Comparison of ENCODE assay signal across 29 cellular contexts in genomic region chr9:101477736-101478135, GRCh38. TPM values are rescaled to one million over a fixed set of nuclear protein-coding genes. Genes with fewer than 3 reads are reported as not detected.
DNase-seq lines count a peak whose midpoint lies in the region; ATAC-seq and TF ChIP-seq lines count a peak whose summit lies in the region.
"Had no signal": no experiment of that assay in that cellular context is flagged by ENCODE, and none has a peak within 500 bp of the region (broad histone marks: within the 10 kb centered on the region; RNA-seq: fewer than 3 reads in every experiment).

No MANE protein-coding gene starts in this region.

- no peaks in the 10 kb centered on the region for H3K9me3 ChIP-seq in breast epithelium
- H3K9me3 ChIP-seq: Peyer's patch had no signal

- H3K9me3 Mint-ChIP-seq in MCF 10A (ENCODE audit: unreplicated experiment): no peaks in the 10 kb centered on the region
- H3K9me3 Mint-ChIP-seq: central memory CD8-positive, alpha-beta T cell; effector memory CD8-positive, alpha-beta T cell had no signal

- intact Hi-C loops in MCF 10A (cut with micrococcal nuclease): no loop called here
- intact Hi-C loops in breast epithelium (cut with DNase I; ENCODE audit: low total_unique reads): no loop called here

- POLR2A ChIA-PET in MCF 10A (lab: Yijun Ruan, JAX): interaction anchor here (0.7 to 7.7 kb wide), 6 partner anchors 9 to 56 kb away, joined by 3 to 92 read pairs (median 18); partner anchors contain the start of gene RNF20

- no TSS peak for BruUV-seq in MCF 10A (replicated peaks; lab: Mats Ljungman, UMichigan)

- no peaks in the 10 kb centered on the region for H3K36me3 ChIP-seq in breast epithelium
- H3K36me3 ChIP-seq: WERI-Rb-1 had no signal

- H3K4me1 Mint-ChIP-seq in MCF 10A (ENCODE audit: insufficient read depth, unreplicated experiment): peaks cover 60% of the 10 kb centered on the region
- H3K4me1 Mint-ChIP-seq: central memory CD8-positive, alpha-beta T cell had no signal

- CTCF ChIA-PET in MCF 10A (lab: Yijun Ruan, JAX): interaction anchor here (0.9 to 15.0 kb wide), 7 partner anchors 10 to 89 kb away, joined by 3 to 173 read pairs (median 6); no protein-coding TSS in a partner anchor

- DNase-seq in MCF 10A (ENCODE audit: unreplicated experiment): peak; percentile 52
- DNase-seq in breast epithelium (ENCODE audit: low spot score in 2 of 2): no peak
- peak; percentile 20 for DNase-seq in cerebellar cortex (ENCODE audit: low spot score)
- peak in 1 of 2 donors; percentile 60 for DNase-seq in foreskin keratinocyte
- DNase-seq in left lobe of liver (ENCODE audit: low spot score): no peak
- DNase-seq in NCI-H82 treated with DMSO at 0.1 percent for 48 hours (lab: John Stamatoyannopoulos, UW; ENCODE audit: unreplicated experiment): no peak
- DNase-seq: 8988T; activated CD4-positive, alpha-beta T cell treated with anti-CD3 and anti-CD28 coated beads, Interleukin-2, amount 50 U/mL, for 1 hour; activated gamma-delta T cell; amniotic stem cell; effector memory CD8-positive, alpha-beta T cell; KG1; NCI-H1092; NCI-H2029 treated with DMSO at 0.1 percent for 48 hours; NK-92 treated with Interleukin-12 subunit alpha and Interleukin-12 subunit beta, amount 100 ng/mL, for 24 hours; occipital lobe; right cardiac atrium; WERI-Rb-1 had no signal

- H3K27ac ChIP-seq in breast epithelium: no peak overlapping the region
- peak overlapping the region; percentile 20 for H3K27ac ChIP-seq in foreskin keratinocyte
- H3K27ac ChIP-seq: hepatocyte, WERI-Rb-1 had no signal

- no peak overlapping the region for H3K4me3 Mint-ChIP-seq in MCF 10A (ENCODE audit: unreplicated experiment)
- H3K4me3 Mint-ChIP-seq: central memory CD8-positive, alpha-beta T cell; effector memory CD8-positive, alpha-beta T cell had no signal

- ATAC-seq in foreskin keratinocyte (peak; percentile 35), left lobe of liver (no peak), HG03095 (IDR thresholded peaks at IDR 0.05; ENCODE audit: unreplicated experiment) (no peak), HG03439 (IDR thresholded peaks at IDR 0.05; ENCODE audit: unreplicated experiment) (no peak)
- ATAC-seq: effector memory CD8-positive, alpha-beta T cell; right cardiac atrium had no signal

- no peaks in the 10 kb centered on the region for H3K27me3 Mint-ChIP-seq in MCF 10A (ENCODE audit: insufficient read depth, unreplicated experiment)

- TF ChIP-seq POLR2A in breast epithelium (IDR thresholded peaks at IDR 0.05): no peak

- no peaks in the 10 kb centered on the region for H3K4me1 ChIP-seq in breast epithelium
- peaks cover 23% of the 10 kb centered on the region for H3K4me1 ChIP-seq in foreskin keratinocyte

- H3K4me3 ChIP-seq in breast epithelium: no peak overlapping the region
- H3K4me3 ChIP-seq: hepatocyte, Peyer's patch had no signal

- H3K36me3 Mint-ChIP-seq in MCF 10A (ENCODE audit: insufficient read depth, unreplicated experiment): peaks cover 25% of the 10 kb centered on the region

- H3K27me3 ChIP-seq in breast epithelium (no peaks in the 10 kb centered on the region), foreskin keratinocyte (no peaks in the 10 kb centered on the region)
- H3K27me3 ChIP-seq: hepatocyte, Peyer's patch had no signal

- no peak for TF ChIP-seq CTCF in MCF 10A (IDR thresholded peaks at IDR 0.05; ENCODE audit: unreplicated experiment)
- no peak for TF ChIP-seq CTCF in breast epithelium (IDR thresholded peaks at IDR 0.05)
- TF ChIP-seq CTCF in foreskin keratinocyte (conservative IDR thresholded peaks at IDR 0.05): no peak

- H3K27ac Mint-ChIP-seq in MCF 10A (ENCODE audit: low read depth, unreplicated experiment): peak overlapping the region; percentile 93
- H3K27ac Mint-ChIP-seq: effector memory CD8-positive, alpha-beta T cell had no signal

RNA-seq across cellular contexts. Expression of gene ALDOB, which starts 42.2 kb away (rescaled TPM):
- total RNA-seq in MCF 10A (2022) (not detected in 2 replicates), breast epithelium (under 1 TPM in 1 of 3 donors, not detected in 2; 0.66 TPM), foreskin keratinocyte (not detected in 2 replicates), left lobe of liver (4,002 TPM)
- not detected in 2 replicates for polyA plus RNA-seq in foreskin keratinocyte
- total RNA-seq: HT-29; NCI-H460; SK-MEL-5; T-helper 2 cell treated with Interferon-gamma antibody and Interleukin-4, amounts not matched to agents 100 ng/mL and 5 ng/mL, for 36 hours; urinary bladder had no signal
- polyA plus RNA-seq: BJ had no signal

RNA-seq across cellular contexts. Expression of gene RNF20, which starts 55.9 kb away (rescaled TPM):
- total RNA-seq in MCF 10A (2022): 38.4 and 41.6 TPM in 2 replicates
- 10 to 100 TPM; 24.6 to 31.5 (median 29.9) TPM for total RNA-seq in breast epithelium
- total RNA-seq in foreskin keratinocyte: 28.4 and 31.4 TPM in 2 replicates
- polyA plus RNA-seq in foreskin keratinocyte: 9.9 and 11.7 TPM in 2 replicates
- 17.4 TPM for total RNA-seq in left lobe of liver

Comparison
In these comparisons a context has a peak if more than half of its experiments do, and no peak if none do; other contexts are left out.
1. DNase-seq: peak in MCF 10A (single experiment) and cerebellar cortex (single experiment); none in breast epithelium (0 of 2), left lobe of liver (single experiment) and NCI-H82 treated with DMSO at 0.1 percent for 48 hours (single experiment).
2. RNA of gene ALDOB, which starts 42.2 kb away (total RNA-seq): 4,002 TPM in left lobe of liver (single experiment); not detected in MCF 10A, 0.66 TPM in breast epithelium and not detected in foreskin keratinocyte; every median in the first group is over 1,000 times any median in the second.